Comparison of ENCODE assay signal across 8 cellular contexts in the genomic region with DNA sequence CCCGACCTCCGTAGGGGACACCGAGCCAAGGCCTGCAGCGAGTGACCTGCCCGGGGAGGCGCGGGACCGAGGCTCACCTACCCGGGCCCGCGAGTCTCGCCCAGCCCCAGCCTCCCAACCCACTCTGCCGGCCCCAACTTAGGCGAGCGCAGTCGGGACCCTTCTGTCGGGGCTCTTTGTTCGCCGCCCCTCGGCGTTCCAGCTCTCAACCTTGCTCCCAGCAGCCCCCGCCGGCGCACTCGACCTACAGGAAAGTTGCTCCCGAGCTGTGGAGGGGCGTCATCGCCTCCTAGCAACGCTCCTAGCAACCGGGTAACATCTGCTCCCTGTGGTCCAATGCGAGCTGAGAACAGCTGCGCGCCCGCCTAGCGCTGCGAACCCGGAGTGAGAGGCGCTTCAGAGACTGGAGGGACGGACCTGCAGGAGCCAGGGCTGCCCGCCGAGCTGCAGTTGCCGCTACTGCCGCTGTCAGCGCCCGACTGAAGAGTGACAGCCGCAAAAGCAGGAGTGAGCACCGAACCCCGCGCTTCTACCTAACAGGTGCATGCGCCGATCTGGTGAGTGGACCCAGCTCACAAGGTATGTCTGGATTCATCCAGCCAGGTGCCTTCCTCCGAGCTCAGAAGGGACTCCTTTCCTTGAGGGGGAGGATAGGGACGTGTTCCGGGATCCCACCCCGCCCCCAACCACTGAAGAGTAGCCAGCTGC.
DNase-seq lines count a peak whose midpoint lies in the region; ATAC-seq and TF ChIP-seq lines count a peak whose summit lies in the region.

No MANE protein-coding gene starts in this region.

- H3K36me3 Mint-ChIP-seq in neural progenitor cell: no peaks in the 10 kb centered on the region

- no peaks in the 10 kb centered on the region for H3K36me3 ChIP-seq in neural progenitor cell

- H2AFZ ChIP-seq in neural progenitor cell (replicated peaks): peak overlapping the region; percentile 85

- peak; percentile 91 for ATAC-seq in Right ventricle myocardium inferior
- ATAC-seq in HG03175 (IDR thresholded peaks at IDR 0.05; ENCODE audit: unreplicated experiment): peak; percentile 98
- ATAC-seq in foreskin keratinocyte: peak; percentile 91
- ATAC-seq in stimulated activated naive CD8-positive, alpha-beta T cell treated with anti-CD3 and anti-CD28 coated beads, Interleukin-15, amount 100 ng/mL, for 72 hours: peak; percentile 97

- intact Hi-C loops in Right ventricle myocardium inferior (cut with DNase I): no loop called here
- intact Hi-C loops in cardiac septum (cut with DNase I): no loop called here

- peaks cover 15% of the 10 kb centered on the region for H3K4me1 Mint-ChIP-seq in neural progenitor cell
- peaks cover 12% of the 10 kb centered on the region for H3K4me1 Mint-ChIP-seq in stimulated activated naive CD8-positive, alpha-beta T cell treated with anti-CD3 and anti-CD28 coated beads, Interleukin-15, amount 100 ng/mL, for 72 hours

- H3K27me3 ChIP-seq in foreskin keratinocyte (peaks cover 96% of the 10 kb centered on the region), neural progenitor cell (peaks cover 82% of the 10 kb centered on the region)

- DNase-seq in Right ventricle myocardium inferior (ENCODE audit: missing footprints) (peak; percentile 71), cardiac septum (ENCODE audit: low spot score) (no peak), NCI-H82 (lab: John Stamatoyannopoulos, UW) (peak; percentile 94), foreskin keratinocyte (peak in 1 of 2 donors; percentile 43), neural progenitor cell (ENCODE audit: low spot score) (peak; percentile 97)
- DNase-seq in activated effector memory CD4-positive, alpha-beta T cell treated with Interleukin-2 at 50 U/mL for 16 hours: peak; percentile 3
- peak; percentile 62 to 67 for DNase-seq in stimulated activated naive CD8-positive, alpha-beta T cell treated with anti-CD3 and anti-CD28 coated beads, Interleukin-15, amount 100 ng/mL, for 72 hours

- H3K27ac Mint-ChIP-seq in neural progenitor cell: peak overlapping the region; percentile 70
- H3K27ac Mint-ChIP-seq in stimulated activated naive CD8-positive, alpha-beta T cell treated with anti-CD3 and anti-CD28 coated beads, Interleukin-15, amount 100 ng/mL, for 72 hours: no peak overlapping the region

- H3K9me3 ChIP-seq in neural progenitor cell (ENCODE audit: low read depth): no peaks in the 10 kb centered on the region

- peaks cover 3% of the 10 kb centered on the region for H4K20me1 ChIP-seq in neural progenitor cell (ENCODE audit: low read depth)

- H3K79me2 ChIP-seq in neural progenitor cell (ENCODE audit: low read depth): no peaks in the 10 kb centered on the region

- peaks cover 10% of the 10 kb centered on the region for H3K27me3 Mint-ChIP-seq in neural progenitor cell (ENCODE audit: insufficient read depth, low read depth)
- peaks cover 67% of the 10 kb centered on the region for H3K27me3 Mint-ChIP-seq in stimulated activated naive CD8-positive, alpha-beta T cell treated with anti-CD3 and anti-CD28 coated beads, Interleukin-15, amount 100 ng/mL, for 72 hours

- peak overlapping the region; percentile 93 for H3K4me2 ChIP-seq in neural progenitor cell

- no peak overlapping the region for H3K9ac ChIP-seq in neural progenitor cell

- TF ChIP-seq CTCF in foreskin keratinocyte (conservative IDR thresholded peaks at IDR 0.05): peak; percentile 38
- peak; percentile 54 for TF ChIP-seq CTCF in neural progenitor cell (IDR thresholded peaks at IDR 0.05)

- H3K4me3 ChIP-seq in neural progenitor cell: peak overlapping the region; percentile 64

- peak overlapping the region; percentile 87 for H3K4me3 Mint-ChIP-seq in neural progenitor cell
- H3K4me3 Mint-ChIP-seq in stimulated activated naive CD8-positive, alpha-beta T cell treated with anti-CD3 and anti-CD28 coated beads, Interleukin-15, amount 100 ng/mL, for 72 hours: peak overlapping the region; percentile 71 to 83

- H3K4me1 ChIP-seq in foreskin keratinocyte: no peaks in the 10 kb centered on the region
- H3K4me1 ChIP-seq in neural progenitor cell: peaks cover 6% of the 10 kb centered on the region

- H3K9me3 Mint-ChIP-seq in neural progenitor cell: no peaks in the 10 kb centered on the region
- no peaks in the 10 kb centered on the region for H3K9me3 Mint-ChIP-seq in stimulated activated naive CD8-positive, alpha-beta T cell treated with anti-CD3 and anti-CD28 coated beads, Interleukin-15, amount 100 ng/mL, for 72 hours

- H3K27ac ChIP-seq in foreskin keratinocyte (no peak overlapping the region), neural progenitor cell (no peak overlapping the region)

- peaks cover 5% of the 10 kb centered on the region for H3F3A ChIP-seq in neural progenitor cell (ENCODE audit: low read depth)
